10 cellular contexts compared by ENCODE assay signal in the genomic region with DNA sequence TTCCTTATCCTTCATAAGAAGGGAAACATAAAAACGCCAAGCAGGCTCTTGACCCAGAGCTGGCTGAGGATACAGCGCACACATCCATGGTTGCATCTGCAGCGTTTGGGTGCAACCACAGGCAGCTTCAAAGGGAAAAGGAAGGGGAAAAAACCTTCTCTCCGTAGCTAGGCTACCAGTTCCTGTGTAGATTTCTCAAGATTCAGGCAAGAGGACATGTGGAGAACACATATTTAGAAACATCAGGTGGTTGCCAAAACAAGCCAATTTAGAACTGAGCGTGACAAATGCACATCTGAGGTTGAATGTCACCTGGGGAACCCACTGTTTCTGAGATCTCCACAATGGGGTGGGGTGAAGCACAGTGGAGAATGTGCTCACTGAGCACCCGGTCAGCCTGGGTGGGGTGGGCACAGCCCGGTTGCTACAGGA.
DNase-seq lines count a peak whose midpoint lies in the region; ATAC-seq and TF ChIP-seq lines count a peak whose summit lies in the region.
"Had no signal": no experiment of that assay in that cellular context is flagged by ENCODE, and none has a peak within 500 bp of the region (broad histone marks: within the 10 kb centered on the region; RNA-seq: fewer than 3 reads in every experiment).

No MANE protein-coding gene starts in this region.

- peak; percentile 63 for ATAC-seq in HG02798 (IDR thresholded peaks at IDR 0.05; ENCODE audit: poor library complexity, unreplicated experiment)
- ATAC-seq in HG02623 (IDR thresholded peaks at IDR 0.05; ENCODE audit: unreplicated experiment), result no peak
- ATAC-seq: HCT116 had no signal

- peak overlapping the region; percentile 53 for H3K27ac Mint-ChIP-seq in activated T-cell treated with anti-CD3 and anti-CD28 coated beads, Interleukin-2, amount 50 U/mL, for 24 hours

- no peaks in the 10 kb centered on the region for H3K9me3 Mint-ChIP-seq in activated T-cell treated with anti-CD3 and anti-CD28 coated beads, Interleukin-2, amount 50 U/mL, for 24 hours

- WGBS in thyroid gland, 2 donors, result 51 to 61% methylated on average over 7 of the region's 7 CpGs

- intact Hi-C loops in thyroid gland (cut with DNase I), result no loop called here

- H3K36me3 ChIP-seq in thyroid gland, result no peaks in the 10 kb centered on the region

- DNase-seq in DMS79 treated with DMSO at 0.1 percent for 48 hours (lab: John Stamatoyannopoulos, UW), result peak; percentile 75
- no peak for DNase-seq in activated T-cell treated with anti-CD3 and anti-CD28 coated beads, Interleukin-2, amount 50 U/mL, for 24 hours
- DNase-seq in mesenteric fat pad (ENCODE audit: low spot score), result peak; percentile 20
- DNase-seq in NK-92 (lab: John Stamatoyannopoulos, UW; ENCODE audit: unreplicated experiment), result no peak
- DNase-seq in NCI-H82 (lab: John Stamatoyannopoulos, UW), result no peak
- no peak for DNase-seq in thyroid gland

- TF ChIP-seq POLR2A in thyroid gland (IDR thresholded peaks at IDR 0.05), result no peak

- H3K4me3 ChIP-seq in thyroid gland (replicated peaks in 1 of 3), result no peak overlapping the region

- no peaks in the 10 kb centered on the region for H3K27me3 ChIP-seq in thyroid gland

- H3K9me3 ChIP-seq in thyroid gland, result no peaks in the 10 kb centered on the region

- no peaks in the 10 kb centered on the region for H3K27me3 Mint-ChIP-seq in activated T-cell treated with anti-CD3 and anti-CD28 coated beads, Interleukin-2, amount 50 U/mL, for 24 hours

- peaks cover 45% of the 10 kb centered on the region for H3K4me1 Mint-ChIP-seq in activated T-cell treated with anti-CD3 and anti-CD28 coated beads, Interleukin-2, amount 50 U/mL, for 24 hours (ENCODE audit: low read depth)

- peaks cover 9 to 13% of the 10 kb centered on the region in 2 donors for H3K4me1 ChIP-seq in thyroid gland

- H3K4me3 Mint-ChIP-seq in activated T-cell treated with anti-CD3 and anti-CD28 coated beads, Interleukin-2, amount 50 U/mL, for 24 hours, result peak overlapping the region; percentile 35

- no peak for TF ChIP-seq CTCF in thyroid gland (IDR thresholded peaks at IDR 0.05)

- no peaks in the 10 kb centered on the region for H3K36me3 Mint-ChIP-seq in activated T-cell treated with anti-CD3 and anti-CD28 coated beads, Interleukin-2, amount 50 U/mL, for 24 hours (ENCODE audit: low read depth)

- no peak overlapping the region for H3K27ac ChIP-seq in thyroid gland
- H3K27ac ChIP-seq: KMS-11 had no signal

Comparison
In these comparisons a context has a peak if more than half of its experiments do, and no peak if none do; other contexts are left out.
1. DNase-seq: peak in DMS79 treated with DMSO at 0.1 percent for 48 hours (single experiment) and mesenteric fat pad (single experiment); none in activated T-cell treated with anti-CD3 and anti-CD28 coated beads, Interleukin-2, amount 50 U/mL, for 24 hours (single experiment), NK-92 (single experiment), NCI-H82 (single experiment) and thyroid gland (0 of 2).